Comparison of ENCODE assay signal across 16 cellular contexts in genomic region chr9:38352716-38353334, GRCh38. TPM values are rescaled to one million over a fixed set of nuclear protein-coding genes. Genes with fewer than 3 reads are reported as not detected.
A peak's percentile ranks its signal among the peaks of the same experiment; 100 is the strongest.
DNase-seq lines count a peak whose midpoint lies in the region; ATAC-seq, FAIRE-seq and TF ChIP-seq lines count a peak whose summit lies in the region.
"Had no signal": no experiment of that assay in that cellular context is flagged by ENCODE, and none has a peak within 500 bp of the region (broad histone marks: within the 10 kb centered on the region; RNA-seq: fewer than 3 reads in every experiment).

No MANE protein-coding gene starts in this region.

- no peaks in the 10 kb centered on the region for H3K9me3 Mint-ChIP-seq in GM23338
- H3K9me3 Mint-ChIP-seq: CD8-positive, alpha-beta memory T cell had no signal

- H3K79me2 ChIP-seq in GM23338 (replicated peaks; ENCODE audit: insufficient read depth) = no peaks in the 10 kb centered on the region
- H3K79me2 ChIP-seq in hepatocyte = no peaks in the 10 kb centered on the region

- H3K27ac ChIP-seq in GM23338 (ENCODE audit: low read depth) (no peak overlapping the region), hepatocyte (peak overlapping the region; percentile 48), small intestine (ENCODE audit: low read depth in 1 of 2, low read length in 1 of 2) (no peak overlapping the region)
- H3K27ac ChIP-seq: BLaER1, SJSA1 had no signal

- peaks cover 19% of the 10 kb centered on the region for H3K4me1 Mint-ChIP-seq in GM23338
- H3K4me1 Mint-ChIP-seq: CD8-positive, alpha-beta memory T cell had no signal

- no peak overlapping the region for H3K27ac Mint-ChIP-seq in GM23338
- H3K27ac Mint-ChIP-seq: CD8-positive, alpha-beta memory T cell had no signal

- H3K9me3 ChIP-seq in hepatocyte (ENCODE audit: low read depth) (no peaks in the 10 kb centered on the region), small intestine (ENCODE audit: control insufficient read depth, low read depth) (no peaks in the 10 kb centered on the region)
- H3K9me3 ChIP-seq: BLaER1, SJSA1 had no signal

- H3K4me1 ChIP-seq in GM23338 (ENCODE audit: insufficient read depth) = no peaks in the 10 kb centered on the region; the same call in 1 of the 2 replicates
- H3K4me1 ChIP-seq in hepatocyte (ENCODE audit: insufficient read depth) = peaks cover 13% of the 10 kb centered on the region
- no peaks in the 10 kb centered on the region for H3K4me1 ChIP-seq in small intestine (ENCODE audit: control insufficient read depth in 2 of 2, insufficient read depth in 1 of 2, low read depth in 1 of 2, low read length in 1 of 2)
- H3K4me1 ChIP-seq: BLaER1, SJSA1 had no signal

- peak; percentile 22 for DNase-seq in AG20443 (ENCODE audit: low spot score)
- no peak for DNase-seq in GM23338 (ENCODE audit: low spot score)
- DNase-seq in NCI-H69 (lab: John Stamatoyannopoulos, UW) = peak; percentile 95
- DNase-seq in hepatocyte (ENCODE audit: low spot score) = no peak
- no peak for DNase-seq in NCI-H1694 (lab: John Stamatoyannopoulos, UW)
- DNase-seq in small intestine = no peak
- DNase-seq: CD8-positive, alpha-beta memory T cell; EL; NCI-H2029; RPMI8226 had no signal

- H3K4me3 ChIP-seq in GM23338 (no peak overlapping the region), hepatocyte (no peak overlapping the region), small intestine (ENCODE audit: low read depth in 1 of 2, low read length in 2 of 2) (no peak overlapping the region)
- H3K4me3 ChIP-seq: BLaER1, K562, SJSA1 had no signal

- H4K20me1 ChIP-seq in GM23338 (replicated peaks; ENCODE audit: insufficient read depth) = no peaks in the 10 kb centered on the region
- H4K20me1 ChIP-seq in hepatocyte (ENCODE audit: insufficient read depth, poor library complexity, severe bottlenecking) = no peaks in the 10 kb centered on the region
- H4K20me1 ChIP-seq: BLaER1 had no signal

- no peak for FAIRE-seq in small intestine (lab: Jason Lieb, UNC)
- FAIRE-seq: GM19239, K562 had no signal

- peaks cover 12% of the 10 kb centered on the region for H3K27me3 Mint-ChIP-seq in GM23338 (ENCODE audit: insufficient read depth, low read depth, poor library complexity)

- TF ChIP-seq CTCF in GM23338 (conservative IDR thresholded peaks at IDR 0.05; ENCODE audit: low read depth in 2 of 2) (no peak), hepatocyte (IDR thresholded peaks at IDR 0.05; ENCODE audit: poor library complexity) (no peak)

- H3F3A ChIP-seq in GM23338 (replicated peaks; ENCODE audit: low read depth) = no peaks in the 10 kb centered on the region

- no peaks in the 10 kb centered on the region for H3K27me3 ChIP-seq in GM23338 (ENCODE audit: insufficient read depth)
- H3K27me3 ChIP-seq in hepatocyte = no peaks in the 10 kb centered on the region
- H3K27me3 ChIP-seq in small intestine (ENCODE audit: control insufficient read depth in 2 of 2, insufficient read depth in 2 of 2, low read length in 2 of 2) = no peaks in the 10 kb centered on the region
- H3K27me3 ChIP-seq: BLaER1, SJSA1 had no signal

- ATAC-seq in GM23338 (peak; percentile 88), GM21529 (IDR thresholded peaks at IDR 0.05; ENCODE audit: unreplicated experiment) (no peak), HG02973 (IDR thresholded peaks at IDR 0.05; ENCODE audit: unreplicated experiment) (no peak)
- ATAC-seq: K562 had no signal

- 71% methylated on average over 10 of the region's 10 CpGs for WGBS in hepatocyte (ENCODE audit: low lambda C conversion rate, missing lambda C conversion rate)
- WGBS in small intestine, 3 donors = 87 to 88% (median 87%) methylated on average over 10 of the region's 10 CpGs

- H3K4me3 Mint-ChIP-seq in GM23338 = no peak overlapping the region
- H3K4me3 Mint-ChIP-seq: CD8-positive, alpha-beta memory T cell had no signal

- no peak overlapping the region for H2AFZ ChIP-seq in GM23338
- H2AFZ ChIP-seq in hepatocyte = no peak overlapping the region

- no peaks in the 10 kb centered on the region for H3K36me3 ChIP-seq in GM23338 (ENCODE audit: insufficient read depth)
- H3K36me3 ChIP-seq in hepatocyte (replicated peaks; ENCODE audit: insufficient read depth, low read depth) = no peaks in the 10 kb centered on the region
- H3K36me3 ChIP-seq in small intestine (ENCODE audit: control insufficient read depth in 2 of 2, insufficient read depth in 2 of 2, low read length in 2 of 2) = no peaks in the 10 kb centered on the region
- H3K36me3 ChIP-seq: BLaER1, SJSA1 had no signal

- H3K9me2 ChIP-seq in GM23338 (ENCODE audit: insufficient read depth) (no peaks in the 10 kb centered on the region), hepatocyte (replicated peaks; ENCODE audit: insufficient read depth) (no peaks in the 10 kb centered on the region)

- no peak overlapping the region for H3K4me2 ChIP-seq in GM23338
- H3K4me2 ChIP-seq in hepatocyte = no peak overlapping the region
- H3K4me2 ChIP-seq: BLaER1 had no signal

- H3K36me3 Mint-ChIP-seq in GM23338 (ENCODE audit: low read depth) = no peaks in the 10 kb centered on the region
- H3K36me3 Mint-ChIP-seq: CD8-positive, alpha-beta memory T cell had no signal

TF ChIP-seq in GM23338, 12 proteins besides CTCF, POLR2A, EP300 and RAD21 (continues in another document):
- TF ChIP-seq JUNB (IDR thresholded peaks at IDR 0.05; ENCODE audit: unreplicated experiment) = no peak
- no peak for TF ChIP-seq STAT1 (IDR thresholded peaks at IDR 0.05; ENCODE audit: unreplicated experiment)
- no peak for TF ChIP-seq POLR2AphosphoS5 (IDR thresholded peaks at IDR 0.05; ENCODE audit: low read depth)
- TF ChIP-seq ZNF462 (CRISPR knock-in tag; IDR thresholded peaks at IDR 0.05) = no peak
- no peak for TF ChIP-seq ZNF114 (CRISPR knock-in tag; IDR thresholded peaks at IDR 0.05)

RNA-seq across cellular contexts. Expression of gene ALDH1B1, which starts 39.7 kb away (rescaled TPM):
- 74.8 and 79.7 TPM in 2 replicates for total RNA-seq in GM23338 (2014; rRNA removed; shearing (Covaris generic))
- polyA plus RNA-seq in GM23338 (2016; fragmentation: Nextera tagmentation; extraction: Ambion mirVana) (35.5 and 37.5 TPM in 2 replicates), hepatocyte (21.5 and 30.9 TPM in 2 replicates), small intestine (10 to 100 TPM in 1 of 3 donors, 1 to 10 TPM in 2; 4.2 to 60.9 (median 6.8) TPM)
- 40.5 and 45.8 TPM in 2 replicates for total RNA-seq in hepatocyte

Comparison
In these comparisons a context has a peak if more than half of its experiments do, and no peak if none do; other contexts are left out.
1. DNase-seq: peak in AG20443 (single experiment) and NCI-H69 (single experiment); none in GM23338 (single experiment), hepatocyte (single experiment), NCI-H1694 (single experiment) and small intestine (single experiment).